In genomic region chr1:184838374-184838995, GRCh38 we compare ENCODE assay signal across 10 cellular contexts.
DNase-seq lines count a peak whose midpoint lies in the region; ATAC-seq and TF ChIP-seq lines count a peak whose summit lies in the region.
"Had no signal": no experiment of that assay in that cellular context is flagged by ENCODE, and none has a peak within 500 bp of the region (broad histone marks: within the 10 kb centered on the region; RNA-seq: fewer than 3 reads in every experiment).

No MANE protein-coding gene starts in this region.

- peaks cover 0 to 7% (median 3%) of the 10 kb centered on the region in 4 donors for H3K4me1 ChIP-seq in upper lobe of left lung

- TF ChIP-seq POLR2A in upper lobe of left lung (IDR thresholded peaks at IDR 0.05), result no peak

- H3K36me3 ChIP-seq in upper lobe of left lung, result no peaks in the 10 kb centered on the region

- POLR2A ChIA-PET in activated CD4-positive, alpha-beta T cell treated with anti-CD3 and anti-CD28 coated beads for 36 hours (lab: Charles Lee), result no interaction called here

- H3K36me3 Mint-ChIP-seq in activated CD4-positive, alpha-beta T cell treated with anti-CD3 and anti-CD28 coated beads for 36 hours (ENCODE audit: low read depth), result peaks cover 9% of the 10 kb centered on the region

- no peak overlapping the region for H3K4me3 ChIP-seq in upper lobe of left lung

- DNase-seq in activated CD4-positive, alpha-beta T cell treated with anti-CD3 and anti-CD28 coated beads for 36 hours, result peak; percentile 7
- no peak for DNase-seq in activated CD4-positive, alpha-beta T cell treated with anti-CD3 and anti-CD28 coated beads for 4 hours
- DNase-seq in astrocyte of the hippocampus (ENCODE audit: low read depth, low spot score) (peak; percentile 82), kidney tubule cell (ENCODE audit: low spot score) (peak; percentile 75), upper lobe of left lung (no peak), NCI-H345 treated with DMSO at 0.1 percent for 48 hours (lab: John Stamatoyannopoulos, UW; ENCODE audit: unreplicated experiment) (no peak)

- no peak overlapping the region for H3K27ac Mint-ChIP-seq in activated CD4-positive, alpha-beta T cell treated with anti-CD3 and anti-CD28 coated beads for 36 hours
- H3K27ac Mint-ChIP-seq: B cell had no signal

- H3K27me3 ChIP-seq in upper lobe of left lung, result no peaks in the 10 kb centered on the region

- H3K9me3 ChIP-seq in upper lobe of left lung, result no peaks in the 10 kb centered on the region

- no peak for TF ChIP-seq EP300 in upper lobe of left lung (IDR thresholded peaks at IDR 0.05)

- ATAC-seq in activated CD4-positive, alpha-beta T cell treated with anti-CD3 and anti-CD28 coated beads for 36 hours, result peak; percentile 51
- peak; percentile 79 to 96 for ATAC-seq in upper lobe of left lung (ENCODE audit: low FRiP score in 2 of 2)
- no peak for ATAC-seq in HG03097 (IDR thresholded peaks at IDR 0.05; ENCODE audit: low FRiP score, unreplicated experiment)
- no peak for ATAC-seq in GM21526 (IDR thresholded peaks at IDR 0.05; ENCODE audit: low FRiP score, unreplicated experiment)

- H3K4me3 Mint-ChIP-seq in activated CD4-positive, alpha-beta T cell treated with anti-CD3 and anti-CD28 coated beads for 36 hours, result no peak overlapping the region
- H3K4me3 Mint-ChIP-seq: B cell, neural crest cell had no signal

- H3K4me1 Mint-ChIP-seq in activated CD4-positive, alpha-beta T cell treated with anti-CD3 and anti-CD28 coated beads for 36 hours, result peaks cover 24% of the 10 kb centered on the region
- H3K4me1 Mint-ChIP-seq: neural crest cell had no signal

- TF ChIP-seq CTCF in upper lobe of left lung (IDR thresholded peaks at IDR 0.05), result no peak

- CTCF ChIA-PET in activated CD4-positive, alpha-beta T cell treated with anti-CD3 and anti-CD28 coated beads for 36 hours (lab: Charles Lee), result interaction anchor here (0.6 to 1.2 kb wide), 2 partner anchors 141 to 144 kb away, joined by 3 read pairs; no protein-coding TSS in a partner anchor

- H3K9me3 Mint-ChIP-seq in activated CD4-positive, alpha-beta T cell treated with anti-CD3 and anti-CD28 coated beads for 36 hours (ENCODE audit: low read depth), result peaks cover 4% of the 10 kb centered on the region
- H3K9me3 Mint-ChIP-seq: neural crest cell had no signal

- intact Hi-C loops in activated CD4-positive, alpha-beta T cell treated with anti-CD3 and anti-CD28 coated beads for 36 hours (cut with DNase I, micrococcal nuclease), result no loop called here

- H3K27me3 Mint-ChIP-seq in activated CD4-positive, alpha-beta T cell treated with anti-CD3 and anti-CD28 coated beads for 36 hours, result no peaks in the 10 kb centered on the region
- H3K27me3 Mint-ChIP-seq: B cell had no signal

- WGBS in upper lobe of left lung, 2 donors, result 53 to 61% methylated on average over 5 of the region's 5 CpGs

- peak overlapping the region in 1 of 4 donors; percentile 10 for H3K27ac ChIP-seq in upper lobe of left lung

Comparison
In these comparisons a context has a peak if more than half of its experiments do, and no peak if none do; other contexts are left out.
1. DNase-seq: peak in activated CD4-positive, alpha-beta T cell treated with anti-CD3 and anti-CD28 coated beads for 36 hours (single experiment), astrocyte of the hippocampus (single experiment) and kidney tubule cell (single experiment); none in activated CD4-positive, alpha-beta T cell treated with anti-CD3 and anti-CD28 coated beads for 4 hours (0 of 2), upper lobe of left lung (0 of 2) and NCI-H345 treated with DMSO at 0.1 percent for 48 hours (single experiment).
2. ATAC-seq: peak in activated CD4-positive, alpha-beta T cell treated with anti-CD3 and anti-CD28 coated beads for 36 hours (single experiment) and upper lobe of left lung (2 of 2); none in HG03097 (single experiment) and GM21526 (single experiment).